In genomic region chr7:108143658-108144420, GRCh38 we compare ENCODE assay signal across 20 cellular contexts. TPM values are rescaled to one million over a fixed set of nuclear protein-coding genes. Genes with fewer than 3 reads are reported as not detected.
"Had no signal": no experiment of that assay in that cellular context is flagged by ENCODE, and none has a peak within 500 bp of the region (broad histone marks: within the 10 kb centered on the region; RNA-seq: fewer than 3 reads in every experiment).

No MANE protein-coding gene starts in this region.

- H3K36me3 ChIP-seq: pancreas, sigmoid colon, spleen, tibial artery, vagina had no signal

- H3K4me1 Mint-ChIP-seq: activated B cell treated with CpG ODN at 0.5 μM for 24 hours; activated naive CD4-positive, alpha-beta T cell treated with anti-CD3 and anti-CD28 coated beads, Interleukin-2, amount 50 U/mL, for 24 hours had no signal

- H3K27ac ChIP-seq: pancreas, spleen, tibial artery, vagina had no signal

- H3K36me3 Mint-ChIP-seq: activated naive CD4-positive, alpha-beta T cell treated with anti-CD3 and anti-CD28 coated beads, Interleukin-2, amount 50 U/mL, for 24 hours; naive B cell had no signal

- H3K27me3 ChIP-seq: pancreas, sigmoid colon, spleen, tibial artery, vagina had no signal

- H3K4me1 ChIP-seq: pancreas had no signal

- H3K9me3 Mint-ChIP-seq: activated B cell treated with CpG ODN at 0.5 μM for 24 hours; activated CD8-positive, alpha-beta T cell treated with anti-CD3 and anti-CD28 coated beads for 36 hours; activated naive CD4-positive, alpha-beta T cell treated with anti-CD3 and anti-CD28 coated beads, Interleukin-2, amount 50 U/mL, for 24 hours; naive B cell had no signal

- DNase-seq: activated B cell treated with CpG ODN at 0.5 μM for 24 hours; activated CD4-positive, alpha-beta T cell treated with anti-CD3 and anti-CD28 coated beads for 48 hours; activated CD8-positive, alpha-beta T cell treated with anti-CD3 and anti-CD28 coated beads for 36 hours; activated effector memory CD4-positive, alpha-beta T cell treated with anti-CD3 and anti-CD28 coated beads, Interleukin-2, amount 50 U/mL, for 16 hours; activated T-cell treated with anti-CD3 and anti-CD28 coated beads, Interleukin-2, amount 50 U/mL, for 48 hours; amniotic stem cell; hippocampal formation; naive B cell; pancreas; sigmoid colon; spleen; tibial artery had no signal

- FAIRE-seq: colon, keratinocyte, pancreas, TTC549 had no signal

- ATAC-seq: activated CD8-positive, alpha-beta T cell treated with anti-CD3 and anti-CD28 coated beads for 36 hours; esophagus mucosa; left lobe of liver; pancreas had no signal

- H3K4me3 ChIP-seq: pancreas, sigmoid colon, spleen, tibial artery, vagina had no signal

- H3K9me3 ChIP-seq: sigmoid colon, spleen, tibial artery, vagina had no signal

- H3K27me3 Mint-ChIP-seq: activated naive CD4-positive, alpha-beta T cell treated with anti-CD3 and anti-CD28 coated beads, Interleukin-2, amount 50 U/mL, for 24 hours had no signal

- H3K27ac Mint-ChIP-seq: activated B cell treated with CpG ODN at 0.5 μM for 24 hours; activated CD8-positive, alpha-beta T cell treated with anti-CD3 and anti-CD28 coated beads for 36 hours; activated naive CD4-positive, alpha-beta T cell treated with anti-CD3 and anti-CD28 coated beads, Interleukin-2, amount 50 U/mL, for 24 hours; naive B cell had no signal

- H3K4me3 Mint-ChIP-seq: activated B cell treated with CpG ODN at 0.5 μM for 24 hours; activated CD8-positive, alpha-beta T cell treated with anti-CD3 and anti-CD28 coated beads for 36 hours; activated naive CD4-positive, alpha-beta T cell treated with anti-CD3 and anti-CD28 coated beads, Interleukin-2, amount 50 U/mL, for 24 hours; naive B cell had no signal

RNA-seq across cellular contexts. Expression of gene LAMB4, which starts 13.7 kb away (rescaled TPM):
- total RNA-seq: activated B cell treated with CpG ODN at 0.5 μM for 24 hours; activated CD8-positive, alpha-beta T cell treated with anti-CD3 and anti-CD28 coated beads for 36 hours; left lobe of liver; subcutaneous adipose tissue had no signal
